10 cellular contexts compared by ENCODE assay signal in the genomic region with DNA sequence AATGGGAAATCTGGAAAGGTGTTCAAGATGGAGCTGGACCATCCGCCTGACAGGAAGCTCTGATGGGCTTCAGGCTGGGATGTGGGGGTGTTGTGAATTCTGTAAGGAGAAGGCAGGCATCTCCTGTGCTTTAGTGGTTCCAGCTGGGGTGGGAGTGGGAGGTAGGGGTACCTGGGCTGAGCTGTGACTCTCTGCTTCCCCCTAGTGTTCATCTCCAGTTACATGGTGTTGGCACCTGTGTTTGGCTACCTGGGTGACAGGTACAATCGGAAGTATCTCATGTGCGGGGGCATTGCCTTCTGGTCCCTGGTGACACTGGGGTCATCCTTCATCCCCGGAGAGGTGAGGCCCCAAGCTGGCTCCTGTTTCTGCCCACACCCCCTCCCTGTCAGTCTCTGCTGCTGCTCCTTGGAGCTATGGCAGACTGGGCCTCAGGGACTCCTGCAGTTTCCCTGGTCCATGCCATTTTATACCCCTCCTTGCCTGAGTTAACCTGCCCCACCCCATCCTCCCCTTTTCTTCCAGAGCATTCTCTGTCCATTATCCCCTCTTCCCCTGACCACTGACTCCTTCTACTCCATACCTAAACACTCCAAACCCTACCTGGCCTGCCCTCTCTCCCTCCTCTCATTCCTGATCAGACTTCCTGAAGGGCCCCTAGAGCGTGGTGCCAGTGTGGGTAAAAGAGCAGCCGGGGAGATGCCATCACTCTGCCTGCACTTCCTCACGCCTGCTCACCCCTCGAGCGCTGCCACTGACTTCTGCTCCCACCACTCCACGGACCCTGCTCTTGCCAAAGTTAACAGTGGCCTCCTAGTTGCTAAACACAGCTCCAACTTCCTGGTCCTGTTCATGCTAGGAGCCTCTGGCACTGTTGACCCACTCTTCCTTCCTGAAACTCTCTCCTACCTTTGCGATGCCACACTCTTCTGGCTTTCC. TPM values are rescaled to one million over a fixed set of nuclear protein-coding genes. Genes with fewer than 3 reads are reported as not detected.
A peak's percentile ranks its signal among the peaks of the same experiment; 100 is the strongest.
DNase-seq lines count a peak whose midpoint lies in the region; TF ChIP-seq lines count a peak whose summit lies in the region.
"Had no signal": no experiment of that assay in that cellular context is flagged by ENCODE, and none has a peak within 500 bp of the region (broad histone marks: within the 10 kb centered on the region; RNA-seq: fewer than 3 reads in every experiment).

No MANE protein-coding gene starts in this region.

- H2AFZ ChIP-seq in Loucy (ENCODE audit: low read length) (no peak overlapping the region), osteoblast (ENCODE audit: low read length) (no peak overlapping the region)

- intact Hi-C loops in uterus (cut with DNase I; ENCODE audit: low total_unique reads): no loop called here

- H3K27ac ChIP-seq in brain microvascular endothelial cell (no peak overlapping the region), osteoblast (ENCODE audit: low read depth, low read length) (no peak overlapping the region), uterus (no peak overlapping the region)
- H3K27ac ChIP-seq: BLaER1 treated with 17β-estradiol and CSF1 and Interleukin-3, amounts not matched to agents 10 nM and 100 nM had no signal

- H3K79me2 ChIP-seq in Loucy (ENCODE audit: insufficient read depth, low read length): peaks cover 5% of the 10 kb centered on the region; the same call in 1 of the 2 replicates
- H3K79me2 ChIP-seq in osteoblast (ENCODE audit: insufficient read depth, low read length): peaks cover 41% of the 10 kb centered on the region

- H3K9me3 ChIP-seq in Loucy (ENCODE audit: insufficient read depth, low read depth, low read length): no peaks in the 10 kb centered on the region
- H3K9me3 ChIP-seq in osteoblast (ENCODE audit: low read depth, low read length): no peaks in the 10 kb centered on the region
- H3K9me3 ChIP-seq in uterus: no peaks in the 10 kb centered on the region

- no peaks in the 10 kb centered on the region for H4K20me1 ChIP-seq in Loucy (ENCODE audit: insufficient read depth, low read length, poor library complexity, severe bottlenecking)
- H4K20me1 ChIP-seq in osteoblast (ENCODE audit: insufficient read depth, low read length): peaks cover 3% of the 10 kb centered on the region

- H3F3A ChIP-seq in Loucy (ENCODE audit: low read depth): no peaks in the 10 kb centered on the region

- H3K36me3 ChIP-seq in Loucy (ENCODE audit: insufficient read depth, low read length) (no peaks in the 10 kb centered on the region; the same call in 1 of the 2 replicates), brain microvascular endothelial cell (replicated peaks) (peaks cover 28% of the 10 kb centered on the region), osteoblast (ENCODE audit: insufficient read depth, low read length) (peaks cover 29% of the 10 kb centered on the region), uterus (no peaks in the 10 kb centered on the region)

- peaks cover 7% of the 10 kb centered on the region for H3K4me1 ChIP-seq in Loucy (ENCODE audit: insufficient read depth, low read length, poor library complexity, severe bottlenecking)
- peaks cover 13% of the 10 kb centered on the region for H3K4me1 ChIP-seq in osteoblast (ENCODE audit: insufficient read depth, low read length)
- H3K4me1 ChIP-seq in uterus: peaks cover 5 to 12% of the 10 kb centered on the region in 2 donors

- no peak for TF ChIP-seq POLR2A in uterus (IDR thresholded peaks at IDR 0.05)

- in situ Hi-C loops in brain microvascular endothelial cell (cut with HindIII; ENCODE audit: low pct_ligation_motif_present, low sequenced_read_pairs): no loop called here

- H3K4me3 ChIP-seq in Loucy (ENCODE audit: low read length, poor library complexity, severe bottlenecking): no peak overlapping the region
- no peak overlapping the region for H3K4me3 ChIP-seq in brain microvascular endothelial cell (ENCODE audit: low read depth, low read length)
- no peak overlapping the region for H3K4me3 ChIP-seq in osteoblast (ENCODE audit: insufficient read depth, low read length)
- no peak overlapping the region for H3K4me3 ChIP-seq in uterus
- H3K4me3 ChIP-seq: BLaER1 treated with 17β-estradiol and CSF1 and Interleukin-3, amounts not matched to agents 10 nM and 100 nM had no signal

- H3K27me3 ChIP-seq in Loucy (ENCODE audit: insufficient read depth, low read length, poor library complexity, severe bottlenecking) (no peaks in the 10 kb centered on the region), brain microvascular endothelial cell (replicated peaks) (no peaks in the 10 kb centered on the region), osteoblast (ENCODE audit: insufficient read depth, low read length) (no peaks in the 10 kb centered on the region), uterus (no peaks in the 10 kb centered on the region)
- H3K27me3 ChIP-seq: BLaER1 treated with 17β-estradiol and CSF1 and Interleukin-3, amounts not matched to agents 10 nM and 100 nM had no signal

- H3K4me2 ChIP-seq in Loucy (ENCODE audit: low read depth, low read length, poor library complexity, severe bottlenecking) (no peak overlapping the region), osteoblast (ENCODE audit: insufficient read depth, low read length) (no peak overlapping the region)

- TF ChIP-seq CTCF in Loucy (conservative IDR thresholded peaks at IDR 0.05; ENCODE audit: low read length): peak; percentile 64
- peak; percentile 58 for TF ChIP-seq CTCF in brain microvascular endothelial cell (IDR thresholded peaks at IDR 0.05; ENCODE audit: low read depth, low read length, missing control alignments)
- peak; percentile 15 for TF ChIP-seq CTCF in osteoblast (IDR thresholded peaks at IDR 0.05; ENCODE audit: extremely low read depth, low read depth, low read length)
- TF ChIP-seq CTCF in uterus (IDR thresholded peaks at IDR 0.05): no peak

- no peaks in the 10 kb centered on the region for H3K9me2 ChIP-seq in Loucy (replicated peaks; ENCODE audit: low read depth, low read length)

- H3K9ac ChIP-seq in Loucy (ENCODE audit: low read depth, low read length, poor library complexity, severe bottlenecking): no peak overlapping the region

- DNase-seq in NCI-H146 (lab: John Stamatoyannopoulos, UW) (peak; percentile 18), NCI-H146 treated with DMSO at 0.1 percent for 48 hours (lab: John Stamatoyannopoulos, UW; ENCODE audit: unreplicated experiment) (no peak), brain microvascular endothelial cell (no peak), osteoblast (ENCODE audit: insufficient read length, low spot score, missing footprints) (peak; percentile 67), AG08396 (ENCODE audit: low spot score) (no peak), uterus (no peak)
- DNase-seq in stimulated activated CD4-positive, alpha-beta T cell treated with anti-CD3 and anti-CD28 coated beads, Interleukin-15, amount 100 ng/mL, for 24 hours: no peak
- DNase-seq: SW 1271 had no signal

RNA-seq across cellular contexts. Expression of a gene that starts 3.4 kb away (rescaled TPM):
- 50.7 and 51.9 TPM in 2 replicates for total RNA-seq in osteoblast
- total RNA-seq in uterus: 10 to 100 TPM in 3 of 4 donors, 1 to 10 TPM in 1; 7.4 to 74.3 (median 25.3) TPM

RNA-seq across cellular contexts. Expression of a gene that starts 6.9 kb away (rescaled TPM):
- total RNA-seq in osteoblast (1.2 and 1.4 TPM in 2 replicates), uterus (10 to 100 TPM in 1 of 4 donors, 1 to 10 TPM in 2, under 1 TPM in 1; 0.97 to 12.6 (median 3.0) TPM)

RNA-seq across cellular contexts. Expression of a gene that starts 27.2 kb away (rescaled TPM):
- total RNA-seq in osteoblast (18.1 and 20.0 TPM in 2 replicates), uterus (10 to 100 TPM; 10.3 to 40.8 (median 16.6) TPM)

RNA-seq across cellular contexts. Expression of a gene that starts 46.2 kb away (rescaled TPM):
- total RNA-seq in osteoblast: not detected in 2 replicates
- total RNA-seq in uterus: 1 to 10 TPM in 1 of 4 donors, not detected in 3; 1.5 TPM

RNA-seq across cellular contexts. Expression of a gene that starts 52.9 kb away (rescaled TPM):
- total RNA-seq in osteoblast (27.4 and 31.5 TPM in 2 replicates), uterus (10 to 100 TPM in 2 of 4 donors, 1 to 10 TPM in 2; 4.9 to 41.1 (median 9.3) TPM)

Comparison
In these comparisons a context has a peak if more than half of its experiments do, and no peak if none do; other contexts are left out.
1. DNase-seq: peak in NCI-H146 (single experiment) and osteoblast (single experiment); none in NCI-H146 treated with DMSO at 0.1 percent for 48 hours (single experiment), brain microvascular endothelial cell (single experiment), AG08396 (single experiment), uterus (0 of 2) and stimulated activated CD4-positive, alpha-beta T cell treated with anti-CD3 and anti-CD28 coated beads, Interleukin-15, amount 100 ng/mL, for 24 hours (single experiment).
2. CTCF ChIP-seq: peak in Loucy (single experiment), brain microvascular endothelial cell (single experiment) and osteoblast (single experiment); none in uterus (0 of 4).